Comparison of ENCODE assay signal across 9 cellular contexts in the genomic region with DNA sequence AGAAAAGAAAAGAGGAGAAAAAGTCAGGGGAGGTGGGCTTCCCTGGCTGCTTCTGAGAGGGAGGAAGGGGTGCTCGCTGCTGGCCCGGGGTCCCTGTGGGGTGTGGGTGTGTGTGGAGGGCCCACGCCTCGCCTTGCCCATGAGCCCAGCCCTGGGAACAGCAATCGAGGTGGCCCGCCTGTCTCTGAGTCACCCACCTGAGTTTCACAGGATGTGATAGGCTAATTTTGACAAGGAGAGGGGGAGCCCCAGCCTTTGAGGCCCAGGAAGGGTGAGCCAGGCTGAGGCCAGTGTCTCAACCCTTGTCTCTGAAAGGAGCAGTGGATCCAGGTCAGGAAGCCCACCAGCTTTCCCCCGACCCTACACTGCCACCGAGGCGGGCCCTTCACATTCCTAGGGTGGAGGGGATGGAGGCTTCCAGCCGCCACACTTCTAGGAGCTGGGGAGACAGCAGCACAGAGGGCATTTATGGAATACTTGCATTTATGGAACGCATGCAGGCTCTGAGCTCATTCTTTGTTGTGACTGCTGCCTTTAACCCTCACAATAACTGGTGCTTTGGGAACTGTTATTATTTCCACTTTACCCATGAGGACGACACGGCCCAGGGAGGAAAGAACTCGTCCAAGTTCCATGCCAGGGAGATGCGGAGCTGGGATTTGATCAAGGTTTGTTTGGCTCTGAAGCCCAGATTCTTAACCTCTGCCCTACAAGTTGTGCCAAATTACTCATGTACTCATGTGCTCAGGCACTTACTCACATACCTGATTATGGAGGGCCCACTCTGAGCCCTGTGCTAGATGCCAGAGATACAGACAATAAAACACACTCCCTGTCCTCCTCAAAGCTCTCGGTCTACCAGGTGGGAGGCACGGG. TPM values are rescaled to one million over a fixed set of nuclear protein-coding genes. Genes with fewer than 3 reads are reported as not detected.
DNase-seq lines count a peak whose midpoint lies in the region; ATAC-seq, FAIRE-seq and TF ChIP-seq lines count a peak whose summit lies in the region.
"Had no signal": no experiment of that assay in that cellular context is flagged by ENCODE, and none has a peak within 500 bp of the region (broad histone marks: within the 10 kb centered on the region; RNA-seq: fewer than 3 reads in every experiment).

No MANE protein-coding gene starts in this region.

- H2AFZ ChIP-seq in H1 (ENCODE audit: low read length), result peak overlapping the region; percentile 70; the same call in 1 of the 2 replicates

- H2BK12ac ChIP-seq in H1 (ENCODE audit: low read depth, low read length), result 0 out of 2 replicates have a peak overlapping the region, but pooled peaks have one; percentile 20

- CTCF ChIA-PET in H1 (lab: Charles Lee; ENCODE audit: partially characterized antibody), result interaction anchor here (0.6 to 4.2 kb wide), 6 partner anchors 19 to 316 kb away, joined by 3 to 22 read pairs (median 4); no protein-coding TSS in a partner anchor

- peak overlapping the region; percentile 86; the same call in 1 of the 2 replicates for H4K8ac ChIP-seq in H1 (ENCODE audit: extremely low read depth, insufficient read depth, low read length)

- FAIRE-seq in H1 (lab: Jason Lieb, UNC), result no peak

- H2BK20ac ChIP-seq in H1 (ENCODE audit: low read length), result 0 out of 2 replicates have a peak overlapping the region, but pooled peaks have one; percentile 34

- TF ChIP-seq EP300 in H1 (IDR thresholded peaks at IDR 0.05; ENCODE audit: borderline replicate concordance in 1 of 2, low read depth in 2 of 2, low read length in 2 of 2), result no peak
- no peak for TF ChIP-seq EP300 in sigmoid colon (IDR thresholded peaks at IDR 0.05)

- no peaks in the 10 kb centered on the region for H3K79me2 ChIP-seq in H1 (ENCODE audit: control insufficient read depth in 1 of 2, insufficient read depth in 2 of 2, low read length in 2 of 2)

- H2AK5ac ChIP-seq in H1 (ENCODE audit: low read depth, low read length), result no peak overlapping the region

- no peak for ATAC-seq in HG03025 (IDR thresholded peaks at IDR 0.05; ENCODE audit: low FRiP score, unreplicated experiment)
- ATAC-seq in GM21528 (IDR thresholded peaks at IDR 0.05; ENCODE audit: low FRiP score, unreplicated experiment), result no peak
- no peak for ATAC-seq in HG02678 (IDR thresholded peaks at IDR 0.05; ENCODE audit: unreplicated experiment)

- peak overlapping the region; percentile 32; the same call in 1 of the 2 replicates for H2BK15ac ChIP-seq in H1 (ENCODE audit: low read length)

- no peak for TF ChIP-seq RAD21 in H1 (IDR thresholded peaks at IDR 0.05 in 1 of 2, conservative IDR thresholded peaks at IDR 0.05 in 1 of 2; ENCODE audit: low read depth in 2 of 2, low read length in 2 of 2)

- no peak overlapping the region for H3K18ac ChIP-seq in H1 (ENCODE audit: extremely low read depth, low read length)

- no peaks in the 10 kb centered on the region for H3K79me1 ChIP-seq in H1 (ENCODE audit: low read depth, low read length)

- no peaks in the 10 kb centered on the region for H3K23me2 ChIP-seq in H1 (ENCODE audit: low read depth, low read length)

- DNase-seq in Daoy (ENCODE audit: low read depth), result peak; percentile 90
- peak; percentile 19 for DNase-seq in HS-5 (ENCODE audit: low read depth)
- peak in 1 of 2 experiments; percentile 51 for DNase-seq in H1 (ENCODE audit: low read depth in 1 of 2, low spot score in 2 of 2)
- peak; percentile 89 for DNase-seq in renal cortical epithelial cell (ENCODE audit: low read depth)
- DNase-seq in sigmoid colon, result no peak

- no peak overlapping the region for H4K5ac ChIP-seq in H1 (ENCODE audit: insufficient read length, low read depth, low read length)

- H3K27me3 ChIP-seq in H1 (replicated peaks in 1 of 4; ENCODE audit: control insufficient read depth in 3 of 4, extremely low read depth in 1 of 4, insufficient read depth in 3 of 4, low read length in 3 of 4) (no peaks in the 10 kb centered on the region), sigmoid colon (no peaks in the 10 kb centered on the region)

- H3K4me1 ChIP-seq in H1 (replicated peaks in 1 of 4; ENCODE audit: control insufficient read depth in 3 of 4, insufficient read depth in 4 of 4, low read length in 3 of 4) (peaks cover 0 to 6% (median 4%) of the 10 kb centered on the region in 4 experiments; a peak in 4 of 7 replicates), sigmoid colon (peaks cover 0 to 7% (median 3%) of the 10 kb centered on the region in 4 donors)

- no peak overlapping the region for H3K56ac ChIP-seq in H1 (replicated peaks; ENCODE audit: insufficient read length, low read depth, low read length)

- H3K4me2 ChIP-seq in H1 (ENCODE audit: insufficient read depth in 1 of 2, low read depth in 2 of 2, low read length in 2 of 2), result no peak overlapping the region

- intact Hi-C loops in sigmoid colon (cut with DNase I), result no loop called here

- H3K9me3 ChIP-seq in H1 (ENCODE audit: insufficient read depth in 2 of 2, low read depth in 1 of 2, low read length in 1 of 2) (no peaks in the 10 kb centered on the region), sigmoid colon (no peaks in the 10 kb centered on the region)

- H3K9ac ChIP-seq in H1 (replicated peaks in 1 of 4; ENCODE audit: extremely low read depth in 1 of 4, low read depth in 3 of 4, low read length in 3 of 4), result no peak overlapping the region

- no peaks in the 10 kb centered on the region for H4K20me1 ChIP-seq in H1 (replicated peaks in 1 of 2; ENCODE audit: control insufficient read depth in 1 of 2, insufficient read depth in 2 of 2, low read length in 2 of 2)

- no peak overlapping the region for H3K4ac ChIP-seq in H1 (replicated peaks; ENCODE audit: insufficient read length, low read depth, low read length)

- TF ChIP-seq CTCF in H1 (IDR thresholded peaks at IDR 0.05; ENCODE audit: control extremely low read depth in 1 of 3, insufficient read depth in 1 of 3, low read depth in 1 of 3, low read length in 3 of 3), result no peak
- no peak for TF ChIP-seq CTCF in sigmoid colon (IDR thresholded peaks at IDR 0.05)

- POLR2A ChIA-PET in H1 (lab: Charles Lee; ENCODE audit: partially characterized antibody), result no interaction called here

- no peak overlapping the region for H2BK5ac ChIP-seq in H1 (ENCODE audit: low read depth, low read length)

- H3K14ac ChIP-seq in H1 (ENCODE audit: insufficient read length), result no peak overlapping the region

- no peaks in the 10 kb centered on the region for H3K36me3 ChIP-seq in H1 (ENCODE audit: control insufficient read depth in 2 of 4, insufficient read depth in 4 of 4, low read length in 3 of 4)
- H3K36me3 ChIP-seq in sigmoid colon, result no peaks in the 10 kb centered on the region

- no peak overlapping the region for H3K27ac ChIP-seq in H1 (ENCODE audit: low read depth, low read length)
- H3K27ac ChIP-seq in sigmoid colon, result no peak overlapping the region
- H3K27ac ChIP-seq: VCaP had no signal

- TF ChIP-seq POLR2A in H1 (IDR thresholded peaks at IDR 0.05; ENCODE audit: control extremely low read depth in 1 of 2, low read depth in 2 of 2, low read length in 2 of 2) (no peak), sigmoid colon (IDR thresholded peaks at IDR 0.05) (no peak)

- H3K4me3 ChIP-seq in H1 (ENCODE audit: extremely low read depth in 1 of 4, insufficient read depth in 2 of 4, low read depth in 3 of 4, low read length in 4 of 4) (no peak overlapping the region), sigmoid colon (no peak overlapping the region)

- H4K91ac ChIP-seq in H1 (replicated peaks; ENCODE audit: insufficient read length, low read length), result no peak overlapping the region

- 82% methylated on average over 17 of the region's 17 CpGs; no CpG with 5 or more reads in 1 of the 2 experiments for WGBS in H1 (ENCODE audit: extremely low coverage in 1 of 2, insufficient coverage in 1 of 2, insufficient read length in 1 of 2, insufficient replicate concordance in 2 of 2, low coverage in 1 of 2, low lambda C conversion rate in 2 of 2, missing lambda C conversion rate in 1 of 2), 2 experiments
- WGBS in sigmoid colon, 2 donors, result 41 to 62% methylated on average over 17 of the region's 17 CpGs

- H3K23ac ChIP-seq in H1 (ENCODE audit: insufficient read length), result no peak overlapping the region

- no peak overlapping the region for H2BK120ac ChIP-seq in H1 (replicated peaks; ENCODE audit: low read depth, low read length)

TF ChIP-seq in H1, 55 proteins besides CTCF, POLR2A, EP300 and RAD21 (continues in another document):
- TF ChIP-seq YY1 (IDR thresholded peaks at IDR 0.05; ENCODE audit: low read depth, low read length), result no peak
- no peak for TF ChIP-seq SAP30 (IDR thresholded peaks at IDR 0.05; ENCODE audit: insufficient read depth, insufficient replicate concordance, low read length)
- TF ChIP-seq SIRT6 (IDR thresholded peaks at IDR 0.05; ENCODE audit: low read length), result no peak
- TF ChIP-seq ATF3 (IDR thresholded peaks at IDR 0.05; ENCODE audit: insufficient read depth, low read depth, low read length), result no peak
- no peak for TF ChIP-seq EGR1 (IDR thresholded peaks at IDR 0.05; ENCODE audit: borderline replicate concordance, low read depth, low read length)
- no peak for TF ChIP-seq CBX5 (IDR thresholded peaks at IDR 0.05; ENCODE audit: low read depth, low read length)
- TF ChIP-seq POU5F1 (IDR thresholded peaks at IDR 0.05; ENCODE audit: low read depth, low read length), result no peak
- no peak for TF ChIP-seq SP2 (IDR thresholded peaks at IDR 0.05; ENCODE audit: low read length)

RNA-seq across cellular contexts. Expression of gene IFNLR1, which starts 49.3 kb away (rescaled TPM):
- 1.2 and 1.3 TPM in 2 replicates for total RNA-seq in Daoy (2014; rRNA removed; shearing (Covaris generic))
- 9.2 and 10.1 TPM in 2 replicates for total RNA-seq in H1 (2021; fragmentation: NEBNext Ultra II Directional; extraction: Animal tissue kit (Norgen Biotek cat#: 25700))
- 6.8 and 11.4 TPM in 2 replicates for polyA plus RNA-seq in H1 (2011; rRNA removed)
- 7.7 TPM for polyA plus RNA-seq in H1 (2011; cell fraction: cytosol; rRNA removed)
- 7.6 TPM for polyA plus RNA-seq in H1 (2011; cell fraction: nucleus; rRNA removed)
- 9.2 to 10.8 TPM (median 9.7 TPM) in 4 replicates for polyA plus RNA-seq in H1 (2012, experiment 1 of 2)
- 10.1 TPM for polyA plus RNA-seq in H1 (2012, experiment 2 of 2)
- 10.4 TPM for polyA plus RNA-seq in H1 (2013, experiment 1 of 2)
- polyA plus RNA-seq in H1 (2013, experiment 2 of 2), result 10.1 TPM
- polyA minus RNA-seq in H1 (2011; rRNA and poly(A)+ RNA removed), result 6.6 and 11.6 TPM in 2 replicates
- 3.9 TPM for polyA minus RNA-seq in H1 (2011; cell fraction: cytosol; rRNA and poly(A)+ RNA removed)
- 7.0 TPM for polyA minus RNA-seq in H1 (2011; cell fraction: nucleus; rRNA and poly(A)+ RNA removed)
- 4.0 and 6.1 TPM in 2 replicates for total RNA-seq in renal cortical epithelial cell
- 1 to 10 TPM in 1 of 4 donors, under 1 TPM in 1, not detected in 2; 0.28 to 1.4 TPM for total RNA-seq in sigmoid colon
- 1 to 10 TPM; 4.2 to 8.7 (median 6.7) TPM for polyA plus RNA-seq in sigmoid colon
